In the genomic region with DNA sequence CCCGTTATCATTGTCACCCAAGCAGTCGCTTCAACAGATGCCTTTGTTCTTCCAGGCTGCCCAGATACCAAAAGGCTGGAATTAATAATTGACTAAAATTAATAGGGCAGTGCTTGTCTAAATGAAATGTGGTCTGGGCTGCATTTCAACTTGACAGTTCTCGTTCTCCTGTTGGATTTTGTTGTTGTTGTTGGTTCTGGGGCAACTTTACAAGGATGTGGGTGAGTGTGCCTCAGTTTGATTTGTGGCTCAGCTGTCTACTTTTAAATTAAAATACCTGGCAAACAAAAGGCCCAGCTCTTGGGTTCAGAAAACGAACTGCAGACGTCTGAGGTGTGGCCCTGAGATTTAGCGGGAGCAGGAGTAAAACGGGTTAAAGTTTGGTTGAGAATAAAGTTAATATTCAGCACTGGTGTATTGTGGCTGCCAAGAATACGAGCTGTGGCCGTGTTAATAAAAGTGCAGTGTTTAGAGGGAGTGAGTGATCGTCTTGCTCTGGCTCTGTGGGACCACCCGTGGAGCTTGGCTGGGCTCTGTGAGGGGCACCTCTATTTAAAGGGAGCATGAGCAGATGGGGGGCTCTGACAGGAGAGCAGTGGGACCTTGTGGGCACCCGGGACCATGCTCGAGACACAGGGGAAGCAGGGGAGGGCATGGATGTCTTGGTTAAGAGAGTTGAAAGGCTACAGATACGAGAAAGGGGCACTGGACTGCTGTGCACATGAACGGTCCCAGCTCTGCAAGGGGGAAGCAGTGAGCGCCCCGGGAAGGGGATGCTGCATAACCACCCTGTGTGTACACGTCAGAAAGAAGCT, we compare ENCODE assay signal across 29 cellular contexts.
DNase-seq lines count a peak whose midpoint lies in the region; ATAC-seq, FAIRE-seq and TF ChIP-seq lines count a peak whose summit lies in the region.
"Had no signal": no experiment of that assay in that cellular context is flagged by ENCODE, and none has a peak within 500 bp of the region (broad histone marks: within the 10 kb centered on the region; RNA-seq: fewer than 3 reads in every experiment).

No MANE protein-coding gene starts in this region.

- FAIRE-seq in kidney (lab: Jason Lieb, UNC), result no peak
- FAIRE-seq: islet of Langerhans had no signal

- H3K9me3 Mint-ChIP-seq in nephron progenitor cell (peaks cover 28% of the 10 kb centered on the region), T-cell (peaks cover 11 to 20% (median 15%) of the 10 kb centered on the region in 3 donors)
- H3K9me3 Mint-ChIP-seq in natural killer cell treated with Interleukin-12 subunit alpha and Interleukin-12 subunit beta and Interleukin-15 and Interleukin-18, amount 100 ng/mL, for 72 hours, result peaks cover 12% of the 10 kb centered on the region

- no peak overlapping the region for H3K9ac ChIP-seq in colonic mucosa (ENCODE audit: low read depth in 2 of 2, low read length in 2 of 2)
- H3K9ac ChIP-seq in kidney (ENCODE audit: low read length in 2 of 2), result no peak overlapping the region
- H3K9ac ChIP-seq: BLaER1 treated with 17β-estradiol and CSF1 and Interleukin-3, amounts not matched to agents 10 nM and 100 nM; GM23248; neural progenitor cell had no signal

- H3K27me3 Mint-ChIP-seq in nephron progenitor cell (ENCODE audit: low read depth, poor library complexity) (peaks cover 6% of the 10 kb centered on the region), T-cell (peaks cover 30 to 37% of the 10 kb centered on the region in 2 donors)
- peaks cover 17 to 23% of the 10 kb centered on the region in 2 donors for H3K27me3 Mint-ChIP-seq in natural killer cell treated with Interleukin-12 subunit alpha and Interleukin-12 subunit beta and Interleukin-15 and Interleukin-18, amount 100 ng/mL, for 72 hours

- H3K4me3 ChIP-seq in colonic mucosa (no peak overlapping the region), kidney (ENCODE audit: low read length in 2 of 2) (peak overlapping the region; percentile 20 to 33)
- H3K4me3 ChIP-seq: BLaER1 treated with 17β-estradiol and CSF1 and Interleukin-3, amounts not matched to agents 10 nM and 100 nM; gastroesophageal sphincter; GM23248; neural progenitor cell; right lobe of liver had no signal

- H3K36me3 Mint-ChIP-seq in nephron progenitor cell (ENCODE audit: low read depth), result peaks cover 7% of the 10 kb centered on the region
- H3K36me3 Mint-ChIP-seq in T-cell, result no peaks in the 10 kb centered on the region
- H3K36me3 Mint-ChIP-seq in natural killer cell treated with Interleukin-12 subunit alpha and Interleukin-12 subunit beta and Interleukin-15 and Interleukin-18, amount 100 ng/mL, for 72 hours, result peaks cover 9% of the 10 kb centered on the region

- H3K4me1 ChIP-seq in colonic mucosa (no peaks in the 10 kb centered on the region), kidney (ENCODE audit: control insufficient read depth in 1 of 2, insufficient read depth in 1 of 2, low read depth in 1 of 2, low read length in 2 of 2) (peaks cover 6 to 14% of the 10 kb centered on the region in 2 donors)
- H3K4me1 ChIP-seq: neural progenitor cell, right lobe of liver had no signal

- CTCF ChIA-PET in T-cell (lab: Charles Lee), result interaction anchor here in 1 of 2 donors (0.6 kb wide), 1 partner anchor 397 kb away, joined by 3 read pairs; no protein-coding TSS in a partner anchor

- H3K4me1 Mint-ChIP-seq in nephron progenitor cell (peaks cover 24% of the 10 kb centered on the region), T-cell (no peaks in the 10 kb centered on the region)
- no peaks in the 10 kb centered on the region for H3K4me1 Mint-ChIP-seq in natural killer cell treated with Interleukin-12 subunit alpha and Interleukin-12 subunit beta and Interleukin-15 and Interleukin-18, amount 100 ng/mL, for 72 hours (ENCODE audit: low read depth in 2 of 2)

- ATAC-seq in T-cell (replicated peaks in 1 of 4), result no peak
- ATAC-seq in natural killer cell treated with Interleukin-12 subunit alpha and Interleukin-12 subunit beta and Interleukin-15 and Interleukin-18, amount 100 ng/mL, for 72 hours, result no peak
- ATAC-seq: activated T-cell treated with anti-CD3 and anti-CD28 coated beads, Interleukin-2, amount 50 U/mL, for 72 hours; gastroesophageal sphincter; Right ventricle myocardium inferior; SK-N-SH treated with all-trans-retinoic acid at 6 μM for 48 hours had no signal

- H3K27ac Mint-ChIP-seq in nephron progenitor cell, result peak overlapping the region; percentile 22
- no peak overlapping the region for H3K27ac Mint-ChIP-seq in T-cell
- H3K27ac Mint-ChIP-seq in natural killer cell treated with Interleukin-12 subunit alpha and Interleukin-12 subunit beta and Interleukin-15 and Interleukin-18, amount 100 ng/mL, for 72 hours, result no peak overlapping the region
- H3K27ac Mint-ChIP-seq: activated CD4-positive, alpha-beta memory T cell treated with anti-CD3 and anti-CD28 coated beads for 36 hours; activated T-cell treated with anti-CD3 and anti-CD28 coated beads, Interleukin-2, amount 50 U/mL, for 72 hours; neural progenitor cell had no signal

- H3K36me3 ChIP-seq in colonic mucosa, result no peaks in the 10 kb centered on the region
- H3K36me3 ChIP-seq in kidney (ENCODE audit: control insufficient read depth in 1 of 2, insufficient read depth in 2 of 2, low read length in 2 of 2), result no peaks in the 10 kb centered on the region
- H3K36me3 ChIP-seq: gastroesophageal sphincter, neural progenitor cell, right lobe of liver, stomach had no signal

- TF ChIP-seq CTCF in colonic mucosa (IDR thresholded peaks at IDR 0.05), result no peak
- TF ChIP-seq CTCF in kidney (IDR thresholded peaks at IDR 0.05; ENCODE audit: borderline replicate concordance, extremely low read depth, insufficient read depth), result no peak
- TF ChIP-seq CTCF in nephron progenitor cell (IDR thresholded peaks at IDR 0.05), result no peak

- DNase-seq in colonic mucosa (peak; percentile 6), kidney (no peak), nephron progenitor cell (no peak), T-cell (no peak), NCI-H1092 treated with DMSO at 0.1 percent for 48 hours (lab: John Stamatoyannopoulos, UW) (no peak)
- no peak for DNase-seq in natural killer cell treated with Interleukin-12 subunit alpha and Interleukin-12 subunit beta and Interleukin-15 and Interleukin-18, amount 100 ng/mL, for 72 hours (ENCODE audit: low spot score)
- no peak for DNase-seq in stimulated activated CD4-positive, alpha-beta T cell treated with anti-CD3 and anti-CD28 coated beads, Interleukin-2, amount 100 ng/mL, for 24 hours
- DNase-seq: activated CD4-positive, alpha-beta memory T cell treated with anti-CD3 and anti-CD28 coated beads for 36 hours; activated CD4-positive, CD25-positive, alpha-beta regulatory T cell treated with anti-CD3 and anti-CD28 coated beads, Interleukin-2, amount 50 U/mL, for 72 hours; activated naive CD4-positive, alpha-beta T cell; activated T-cell treated with anti-CD3 and anti-CD28 coated beads, Interleukin-2, amount 50 U/mL, for 72 hours; DMS53; GM23248; Kasumi-1; NCI-H1436; NCI-H2081 treated with DMSO at 0.1 percent for 48 hours; NCI-H226; NCI-H69; right lobe of liver; stimulated activated CD4-positive, alpha-beta T cell treated with anti-CD3 and anti-CD28 coated beads, Interleukin-12 subunit alpha, Interleukin-12 subunit beta, amount 100 ng/mL, for 4 hours; stimulated activated CD4-positive, alpha-beta T cell treated with anti-CD3 and anti-CD28 coated beads, Interleukin-4, amount 100 ng/mL, for 1 hour; stomach; T-helper 2 cell had no signal

- H3K4me3 Mint-ChIP-seq in nephron progenitor cell (no peak overlapping the region), T-cell (no peak overlapping the region)
- no peak overlapping the region for H3K4me3 Mint-ChIP-seq in natural killer cell treated with Interleukin-12 subunit alpha and Interleukin-12 subunit beta and Interleukin-15 and Interleukin-18, amount 100 ng/mL, for 72 hours
- H3K4me3 Mint-ChIP-seq: activated CD4-positive, alpha-beta memory T cell treated with anti-CD3 and anti-CD28 coated beads for 36 hours; activated T-cell treated with anti-CD3 and anti-CD28 coated beads, Interleukin-2, amount 50 U/mL, for 72 hours; neural progenitor cell had no signal

- H3K27me3 ChIP-seq in colonic mucosa, result no peaks in the 10 kb centered on the region
- H3K27me3 ChIP-seq: gastroesophageal sphincter, neural progenitor cell, right lobe of liver, stomach had no signal

- H3K9me3 ChIP-seq in colonic mucosa (peaks cover 6% of the 10 kb centered on the region), kidney (ENCODE audit: control insufficient read depth in 1 of 2, low read length in 2 of 2) (peaks cover 3 to 4% of the 10 kb centered on the region in 2 donors)
- H3K9me3 ChIP-seq: right lobe of liver had no signal

- no peak overlapping the region for H3K27ac ChIP-seq in colonic mucosa
- H3K27ac ChIP-seq in kidney (ENCODE audit: low read depth in 2 of 2, low read length in 2 of 2), result no peak overlapping the region
- H3K27ac ChIP-seq: BLaER1 treated with 17β-estradiol and CSF1 and Interleukin-3, amounts not matched to agents 10 nM and 100 nM; GM23248; neural progenitor cell; right lobe of liver had no signal

- POLR2A ChIA-PET in T-cell (lab: Charles Lee), result no interaction called here

- intact Hi-C loops in colonic mucosa (cut with DNase I), result no loop called here
- intact Hi-C loops in kidney (cut with DNase I), result no loop called here
